In genomic region chr1:21530368-21531016, GRCh38 we compare ENCODE assay signal across 20 cellular contexts. TPM values are rescaled to one million over a fixed set of nuclear protein-coding genes. Genes with fewer than 3 reads are reported as not detected.
"Had no signal": no experiment of that assay in that cellular context is flagged by ENCODE, and none has a peak within 500 bp of the region (broad histone marks: within the 10 kb centered on the region; RNA-seq: fewer than 3 reads in every experiment).

No MANE protein-coding gene starts in this region.

- H3K9me3 Mint-ChIP-seq: naive thymus-derived CD4-positive, alpha-beta T cell had no signal

- ATAC-seq: left colon; mucosa of descending colon; naive thymus-derived CD4-positive, alpha-beta T cell had no signal

- H3K4me1 ChIP-seq: ascending aorta, colonic mucosa, parathyroid adenoma, stomach had no signal

- H3K36me3 ChIP-seq: ascending aorta, colonic mucosa, esophagus squamous epithelium, neutrophil, stomach had no signal

- H2AFZ ChIP-seq: parathyroid adenoma had no signal

- H3K4me3 ChIP-seq: ascending aorta, colonic mucosa, esophagus squamous epithelium, mucosa of descending colon, stomach, testis had no signal

- H3K27ac Mint-ChIP-seq: immature natural killer cell; naive thymus-derived CD4-positive, alpha-beta T cell had no signal

- H3K4me3 Mint-ChIP-seq: immature natural killer cell; naive thymus-derived CD4-positive, alpha-beta T cell had no signal

- H3K79me2 ChIP-seq: parathyroid adenoma had no signal

- H3K9ac ChIP-seq: parathyroid adenoma had no signal

- DNase-seq: activated CD4-positive, alpha-beta T cell treated with anti-CD3 and anti-CD28 coated beads, Interleukin-2, amount 50 U/mL, for 1 hour; activated naive CD4-positive, alpha-beta T cell treated with Interleukin-2 at 50 U/mL for 16 hours; caudate nucleus; colonic mucosa; effector CD4-positive, alpha-beta T cell; esophagus squamous epithelium; foreskin melanocyte; head of caudate nucleus; immature natural killer cell; left colon; mucosa of descending colon; naive thymus-derived CD4-positive, alpha-beta T cell; stimulated activated CD4-positive, alpha-beta T cell treated with anti-CD3 and anti-CD28 coated beads, Interleukin-1b, Interleukin-23, amount 100 ng/mL, for 48 hours; stomach; testis had no signal

- H3K9me3 ChIP-seq: ascending aorta, colonic mucosa, esophagus squamous epithelium, mucosa of descending colon, neutrophil, stomach, testis had no signal

- H3K27me3 ChIP-seq: ascending aorta, colonic mucosa, testis had no signal

- H3K36me3 Mint-ChIP-seq: immature natural killer cell; naive thymus-derived CD4-positive, alpha-beta T cell had no signal

- H3K27ac ChIP-seq: ascending aorta, colonic mucosa, esophagus squamous epithelium, neutrophil, parathyroid adenoma, stomach, testis had no signal

RNA-seq across cellular contexts. Expression of gene ALPL, which starts 21.3 kb away (rescaled TPM):
- total RNA-seq: activated CD8-positive, alpha-beta memory T cell treated with anti-CD3 and anti-CD28 coated beads for 36 hours; lung microvascular endothelial cell; naive thymus-derived CD4-positive, alpha-beta T cell had no signal
- polyA plus RNA-seq: immature natural killer cell; naive thymus-derived CD4-positive, alpha-beta T cell had no signal
